14 cellular contexts compared by ENCODE assay signal in genomic region chr1:235873045-235873444, GRCh38. TPM values are rescaled to one million over a fixed set of nuclear protein-coding genes. Genes with fewer than 3 reads are reported as not detected.
A peak's percentile ranks its signal among the peaks of the same experiment; 100 is the strongest.
DNase-seq lines count a peak whose midpoint lies in the region; ATAC-seq lines count a peak whose summit lies in the region.
"Had no signal": no experiment of that assay in that cellular context is flagged by ENCODE, and none has a peak within 500 bp of the region (broad histone marks: within the 10 kb centered on the region; RNA-seq: fewer than 3 reads in every experiment).

No MANE protein-coding gene starts in this region.

- H3K9me3 ChIP-seq in subcutaneous abdominal adipose tissue (ENCODE audit: control insufficient read depth in 5 of 5, low read length in 5 of 5) = no peaks in the 10 kb centered on the region
- H3K9me3 ChIP-seq: neutrophil, right lobe of liver, uterus had no signal

- DNase-seq in stimulated activated CD4-positive, alpha-beta T cell treated with anti-CD3 and anti-CD28 coated beads, Interleukin-15, amount 100 ng/mL, for 24 hours = peak; percentile 54
- no peak for DNase-seq in stimulated activated CD4-positive, alpha-beta T cell treated with anti-CD3 and anti-CD28 coated beads, Interleukin-2, amount 100 ng/mL, for 24 hours
- DNase-seq in activated CD4-positive, alpha-beta T cell treated with anti-CD3 and anti-CD28 coated beads, Interleukin-2, amount 50 U/mL, for 48 hours = peak; percentile 38 to 54
- DNase-seq in dermis blood vessel endothelial cell = peak; percentile 32
- no peak for DNase-seq in NCI-H1694 treated with DMSO at 0.1 percent for 48 hours (lab: John Stamatoyannopoulos, UW)
- DNase-seq in OCI-M1 (lab: John Stamatoyannopoulos, UW) = no peak
- DNase-seq: NCI-H748 treated with DMSO at 0.1 percent for 48 hours, right lobe of liver, uterus had no signal

- no peak for ATAC-seq in GM18502 (IDR thresholded peaks at IDR 0.05; ENCODE audit: poor library complexity, unreplicated experiment)
- ATAC-seq: esophagus mucosa had no signal

- no peaks in the 10 kb centered on the region for H3K27me3 ChIP-seq in subcutaneous abdominal adipose tissue (ENCODE audit: control insufficient read depth in 5 of 5, insufficient read depth in 4 of 5, low read length in 5 of 5)
- H3K27me3 ChIP-seq: neutrophil, right lobe of liver, uterus had no signal

- no peaks in the 10 kb centered on the region for H3K36me3 ChIP-seq in subcutaneous abdominal adipose tissue (ENCODE audit: control insufficient read depth in 5 of 5, insufficient read depth in 5 of 5, low read length in 5 of 5)
- H3K36me3 ChIP-seq: neutrophil, right lobe of liver, uterus had no signal

- peaks cover 0 to 43% (median 0%) of the 10 kb centered on the region in 5 donors for H3K4me1 ChIP-seq in subcutaneous abdominal adipose tissue (ENCODE audit: control insufficient read depth in 5 of 5, insufficient read depth in 5 of 5, low read length in 5 of 5)
- H3K4me1 ChIP-seq: uterus had no signal

- peak overlapping the region; percentile 42 for H3K27ac ChIP-seq in subcutaneous abdominal adipose tissue (ENCODE audit: low read depth, low read length)
- H3K27ac ChIP-seq: neutrophil, right lobe of liver, uterus, VCaP had no signal

- H3K9ac ChIP-seq in subcutaneous abdominal adipose tissue (ENCODE audit: low read length in 5 of 5) = peak overlapping the region in 1 of 5 donors; percentile 12

- no peak overlapping the region for H3K4me3 ChIP-seq in subcutaneous abdominal adipose tissue (ENCODE audit: low read depth in 1 of 5, low read length in 5 of 5)
- H3K4me3 ChIP-seq: right lobe of liver, uterus had no signal

RNA-seq across cellular contexts. Expression of gene LYST, which starts 6.3 kb away (rescaled TPM):
- 16.1 and 17.4 TPM in 2 replicates for total RNA-seq in dermis blood vessel endothelial cell

Comparison
In these comparisons a context has a peak if more than half of its experiments do, and no peak if none do; other contexts are left out.
1. DNase-seq: peak in stimulated activated CD4-positive, alpha-beta T cell treated with anti-CD3 and anti-CD28 coated beads, Interleukin-15, amount 100 ng/mL, for 24 hours (single experiment), activated CD4-positive, alpha-beta T cell treated with anti-CD3 and anti-CD28 coated beads, Interleukin-2, amount 50 U/mL, for 48 hours (2 of 2) and dermis blood vessel endothelial cell (single experiment); none in stimulated activated CD4-positive, alpha-beta T cell treated with anti-CD3 and anti-CD28 coated beads, Interleukin-2, amount 100 ng/mL, for 24 hours (0 of 2), NCI-H1694 treated with DMSO at 0.1 percent for 48 hours (single experiment) and OCI-M1 (single experiment).